8 cellular contexts compared by ENCODE assay signal in the genomic region with DNA sequence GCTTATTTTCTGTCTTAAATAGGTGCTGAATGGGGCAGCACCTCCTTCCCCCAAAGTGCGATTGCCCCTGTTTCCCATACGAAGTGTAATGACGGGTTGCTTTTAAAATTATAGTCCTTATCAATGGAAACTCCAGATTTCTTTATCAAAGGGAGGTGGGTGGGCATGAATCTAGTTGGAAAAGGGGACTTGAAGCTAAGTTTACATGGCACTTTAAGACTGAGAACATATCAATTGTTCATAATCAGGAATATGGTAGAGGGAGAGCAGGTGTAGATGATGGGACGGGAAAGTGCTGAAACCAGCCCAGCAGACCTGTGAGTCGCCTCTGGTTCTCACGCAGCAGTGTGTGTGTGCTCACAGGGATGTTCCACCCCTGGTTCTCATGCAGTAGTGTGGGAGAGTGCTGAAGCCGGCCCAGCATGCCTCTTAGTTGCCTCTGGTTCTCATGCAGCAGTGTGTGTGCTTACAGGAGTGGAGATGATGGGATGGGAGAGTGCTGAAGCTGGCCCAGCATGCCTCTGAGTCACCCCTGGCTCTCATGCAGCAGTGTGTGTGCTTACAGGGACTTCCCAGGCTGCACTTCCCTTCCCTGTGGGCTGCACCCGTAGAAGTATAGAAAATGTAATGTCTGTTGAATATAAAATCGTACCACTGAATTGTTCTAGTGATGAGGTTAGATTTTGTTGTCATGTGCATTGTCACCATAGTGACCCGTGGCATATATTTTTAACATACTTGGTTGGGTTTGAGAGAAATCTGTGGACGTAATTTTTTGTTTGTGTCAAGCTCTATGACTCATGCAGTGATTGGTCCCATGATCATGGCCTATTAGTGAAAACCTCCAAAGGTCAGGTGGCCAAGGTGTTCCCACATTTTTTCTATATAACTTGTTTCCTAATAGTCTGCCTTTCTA. TPM values are rescaled to one million over a fixed set of nuclear protein-coding genes. Genes with fewer than 3 reads are reported as not detected.
DNase-seq lines count a peak whose midpoint lies in the region; ATAC-seq, FAIRE-seq and TF ChIP-seq lines count a peak whose summit lies in the region.

No MANE protein-coding gene starts in this region.

- 75% methylated on average over 10 of the region's 11 CpGs for WGBS in SK-N-SH (ENCODE audit: low lambda C conversion rate)

- peak overlapping the region; percentile 14; the same call in 1 of the 2 replicates for H3K9ac ChIP-seq in SK-N-SH

- no peak overlapping the region for H3K4me3 Mint-ChIP-seq in GM23338

- H3K9me3 ChIP-seq in SK-N-SH, result no peaks in the 10 kb centered on the region

- DNase-seq in GM12891 (ENCODE audit: insufficient read length, low spot score) (no peak), GM23338 (ENCODE audit: low spot score) (no peak), SK-N-SH (no peak), left colon (peak; percentile 16 to 25), GM19238 (ENCODE audit: insufficient read length, low spot score) (no peak), SKM-1 treated with dmso at 0.1 percent for 144 hours (lab: John Stamatoyannopoulos, UW; ENCODE audit: unreplicated experiment) (no peak), LoVo (ENCODE audit: low spot score) (no peak)
- DNase-seq in activated CD4-positive, CD25-positive, alpha-beta regulatory T cell treated with anti-CD3 and anti-CD28 coated beads, Interleukin-2, amount 50 U/mL, for 72 hours, result no peak

- H3K79me2 ChIP-seq in GM23338 (replicated peaks; ENCODE audit: insufficient read depth) (no peaks in the 10 kb centered on the region), SK-N-SH (ENCODE audit: insufficient read depth) (peaks cover 4% of the 10 kb centered on the region; the same call in 1 of the 2 replicates)

- H3K27ac Mint-ChIP-seq in GM23338, result peak overlapping the region; percentile 41; the same call in 1 of the 2 replicates

- ATAC-seq in GM23338, result no peak
- ATAC-seq in left colon, result no peak

- H3K27ac ChIP-seq in GM23338 (ENCODE audit: low read depth) (no peak overlapping the region), SK-N-SH (ENCODE audit: low read depth in 2 of 2, low read length in 1 of 2) (peak overlapping the region in 1 of 2 experiments; percentile 79; a peak in 2 of 4 replicates)

- no peak for TF ChIP-seq EP300 in SK-N-SH (IDR thresholded peaks at IDR 0.05; ENCODE audit: borderline replicate concordance in 1 of 2, low read depth in 1 of 2, low read length in 1 of 2)

- H3K9me3 Mint-ChIP-seq in GM23338, result no peaks in the 10 kb centered on the region

- H3K4me3 ChIP-seq in GM23338, result no peak overlapping the region
- no peak overlapping the region for H3K4me3 ChIP-seq in SK-N-SH (ENCODE audit: low read depth in 2 of 2, low read length in 1 of 2)

- peak; percentile 95 for FAIRE-seq in GM12891 (lab: Jason Lieb, UNC)

- 0 out of 2 replicates have a peak, but pooled peaks have one; percentile 53 for TF ChIP-seq POLR2A in GM12891 (IDR thresholded peaks at IDR 0.05; ENCODE audit: low read depth, low read length)

- TF ChIP-seq RAD21 in SK-N-SH (IDR thresholded peaks at IDR 0.05; ENCODE audit: low read length), result no peak

- no peaks in the 10 kb centered on the region for H3K27me3 ChIP-seq in GM23338 (ENCODE audit: insufficient read depth)
- H3K27me3 ChIP-seq in SK-N-SH (ENCODE audit: insufficient read depth), result no peaks in the 10 kb centered on the region

- H3K36me3 ChIP-seq in GM23338 (ENCODE audit: insufficient read depth), result peaks cover 10% of the 10 kb centered on the region; the same call in 1 of the 2 replicates
- H3K36me3 ChIP-seq in SK-N-SH (replicated peaks in 1 of 2; ENCODE audit: control insufficient read depth in 1 of 2, insufficient read depth in 2 of 2, low read length in 1 of 2), result peaks cover 40 to 55% of the 10 kb centered on the region in 2 experiments

- no peak overlapping the region for H3K4me2 ChIP-seq in GM23338
- H3K4me2 ChIP-seq in SK-N-SH, result peak overlapping the region; percentile 18

- H3K27me3 Mint-ChIP-seq in GM23338 (ENCODE audit: insufficient read depth, low read depth, poor library complexity), result no peaks in the 10 kb centered on the region

- no peak overlapping the region for H2AFZ ChIP-seq in GM23338
- no peak overlapping the region for H2AFZ ChIP-seq in SK-N-SH (ENCODE audit: low read depth)

- peaks cover 7% of the 10 kb centered on the region for H3K4me1 Mint-ChIP-seq in GM23338

- intact Hi-C loops in left colon (cut with DNase I, micrococcal nuclease), result no loop called here

- H3K36me3 Mint-ChIP-seq in GM23338 (ENCODE audit: low read depth), result peaks cover 40% of the 10 kb centered on the region

- POLR2A ChIA-PET in SK-N-SH (lab: Yijun Ruan, JAX), result no interaction called here

- H4K20me1 ChIP-seq in GM23338 (replicated peaks; ENCODE audit: insufficient read depth), result peaks cover 5% of the 10 kb centered on the region; the same call in 1 of the 2 replicates
- H4K20me1 ChIP-seq in SK-N-SH (ENCODE audit: insufficient read depth), result peaks cover 17% of the 10 kb centered on the region; the same call in 1 of the 2 replicates

- peaks cover 7% of the 10 kb centered on the region; the same call in 1 of the 2 replicates for H3K4me1 ChIP-seq in GM23338 (ENCODE audit: insufficient read depth)
- peaks cover 0 to 9% of the 10 kb centered on the region in 2 experiments; a peak in 2 of 4 replicates for H3K4me1 ChIP-seq in SK-N-SH (ENCODE audit: control insufficient read depth in 1 of 2, insufficient read depth in 2 of 2, low read depth in 1 of 2, low read length in 1 of 2)

- H3K9me2 ChIP-seq in GM23338 (ENCODE audit: insufficient read depth) (no peaks in the 10 kb centered on the region), SK-N-SH (no peaks in the 10 kb centered on the region)

- CTCF ChIA-PET in SK-N-SH (lab: Yijun Ruan, JAX), result interaction anchor here (1.2 kb wide), 1 partner anchor 149 kb away, joined by 3 read pairs; no protein-coding TSS in a partner anchor

- TF ChIP-seq CTCF in GM23338 (conservative IDR thresholded peaks at IDR 0.05; ENCODE audit: low read depth in 2 of 2) (no peak), SK-N-SH (IDR thresholded peaks at IDR 0.05) (no peak)

- no peaks in the 10 kb centered on the region for H3F3A ChIP-seq in GM23338 (replicated peaks; ENCODE audit: low read depth)
- peaks cover 27% of the 10 kb centered on the region for H3F3A ChIP-seq in SK-N-SH (replicated peaks; ENCODE audit: insufficient read depth)

TF ChIP-seq in GM12891, 5 proteins besides CTCF, POLR2A, EP300 and RAD21:
- TF ChIP-seq POU2F2 (IDR thresholded peaks at IDR 0.05; ENCODE audit: low read depth, low read length) (peak; percentile 49; the same call in 1 of the 2 replicates), SPI1 (IDR thresholded peaks at IDR 0.05; ENCODE audit: low read depth, low read length) (peak; percentile 84), TAF1 (IDR thresholded peaks at IDR 0.05; ENCODE audit: low read depth, low read length) (no peak), POLR2AphosphoS5 (IDR thresholded peaks at IDR 0.05; ENCODE audit: low read depth, low read length) (peak; percentile 71; the same call in 1 of the 2 replicates), PAX5 (IDR thresholded peaks at IDR 0.05; ENCODE audit: insufficient read depth, low read length, severe bottlenecking) (no peak)

TF ChIP-seq in GM23338, 12 proteins besides CTCF, POLR2A, EP300 and RAD21:
- TF ChIP-seq, protein P1, sequence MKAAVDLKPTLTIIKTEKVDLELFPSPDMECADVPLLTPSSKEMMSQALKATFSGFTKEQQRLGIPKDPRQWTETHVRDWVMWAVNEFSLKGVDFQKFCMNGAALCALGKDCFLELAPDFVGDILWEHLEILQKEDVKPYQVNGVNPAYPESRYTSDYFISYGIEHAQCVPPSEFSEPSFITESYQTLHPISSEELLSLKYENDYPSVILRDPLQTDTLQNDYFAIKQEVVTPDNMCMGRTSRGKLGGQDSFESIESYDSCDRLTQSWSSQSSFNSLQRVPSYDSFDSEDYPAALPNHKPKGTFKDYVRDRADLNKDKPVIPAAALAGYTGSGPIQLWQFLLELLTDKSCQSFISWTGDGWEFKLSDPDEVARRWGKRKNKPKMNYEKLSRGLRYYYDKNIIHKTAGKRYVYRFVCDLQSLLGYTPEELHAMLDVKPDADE (IDR thresholded peaks at IDR 0.05), result no peak

TF ChIP-seq in SK-N-SH, 30 proteins besides CTCF, POLR2A, EP300 and RAD21 (continues in another document):
- TF ChIP-seq FOXM1 (IDR thresholded peaks at IDR 0.05; ENCODE audit: low read depth), result no peak
- TF ChIP-seq EZH2phosphoT487 (IDR thresholded peaks at IDR 0.05; ENCODE audit: borderline replicate concordance, low read depth), result no peak
- peak; percentile 23; the same call in 1 of the 2 replicates for TF ChIP-seq JUND (IDR thresholded peaks at IDR 0.05)
- no peak for TF ChIP-seq ELF1 (IDR thresholded peaks at IDR 0.05)
- TF ChIP-seq NFIC (IDR thresholded peaks at IDR 0.05; ENCODE audit: borderline replicate concordance), result no peak
- TF ChIP-seq CHD2 (IDR thresholded peaks at IDR 0.05; ENCODE audit: low read length, partially characterized antibody), result no peak
- no peak for TF ChIP-seq NRF1 (IDR thresholded peaks at IDR 0.05; ENCODE audit: low read depth, low read length)
- peak; percentile 45 for TF ChIP-seq FOSL2 (IDR thresholded peaks at IDR 0.05; ENCODE audit: borderline replicate concordance, low read depth)
- no peak for TF ChIP-seq FOXJ3 (CRISPR knock-in tag; IDR thresholded peaks at IDR 0.05)
- TF ChIP-seq RFX5 (IDR thresholded peaks at IDR 0.05; ENCODE audit: low read length), result no peak
- TF ChIP-seq, protein P2, sequence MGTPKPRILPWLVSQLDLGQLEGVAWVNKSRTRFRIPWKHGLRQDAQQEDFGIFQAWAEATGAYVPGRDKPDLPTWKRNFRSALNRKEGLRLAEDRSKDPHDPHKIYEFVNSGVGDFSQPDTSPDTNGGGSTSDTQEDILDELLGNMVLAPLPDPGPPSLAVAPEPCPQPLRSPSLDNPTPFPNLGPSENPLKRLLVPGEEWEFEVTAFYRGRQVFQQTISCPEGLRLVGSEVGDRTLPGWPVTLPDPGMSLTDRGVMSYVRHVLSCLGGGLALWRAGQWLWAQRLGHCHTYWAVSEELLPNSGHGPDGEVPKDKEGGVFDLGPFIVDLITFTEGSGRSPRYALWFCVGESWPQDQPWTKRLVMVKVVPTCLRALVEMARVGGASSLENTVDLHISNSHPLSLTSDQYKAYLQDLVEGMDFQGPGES (IDR thresholded peaks at IDR 0.05; ENCODE audit: low read depth, low read length), result no peak

RNA-seq across cellular contexts. Expression of gene GPATCH2L, which starts 51.6 kb away (rescaled TPM):
- 35.0 TPM for polyA plus RNA-seq in GM12891 (2012; ENCODE audit: low read depth, missing spikeins)
- total RNA-seq in GM23338 (2014; rRNA removed; shearing (Covaris generic)), result 71.0 and 94.4 TPM in 2 replicates
- polyA plus RNA-seq in GM23338 (2016; fragmentation: Nextera tagmentation; extraction: Ambion mirVana), result 16.8 and 19.6 TPM in 2 replicates
- polyA plus RNA-seq in SK-N-SH (2012; rRNA removed), result 17.7 and 28.5 TPM in 2 replicates
- 11.7 and 15.1 TPM in 2 replicates for polyA plus RNA-seq in SK-N-SH (2012; cell fraction: cytosol; rRNA removed)
- polyA plus RNA-seq in SK-N-SH (2012; cell fraction: nucleus; rRNA removed), result 60.5 and 61.7 TPM in 2 replicates
- 10 to 100 TPM; 32.1 to 37.6 TPM for total RNA-seq in left colon

Comparison
In these comparisons a context has a peak if more than half of its experiments do, and no peak if none do; other contexts are left out.
1. DNase-seq: peak in left colon (2 of 2); none in GM12891 (single experiment), GM23338 (single experiment), SK-N-SH (single experiment), activated CD4-positive, CD25-positive, alpha-beta regulatory T cell treated with anti-CD3 and anti-CD28 coated beads, Interleukin-2, amount 50 U/mL, for 72 hours (single experiment), GM19238 (single experiment), SKM-1 treated with dmso at 0.1 percent for 144 hours (single experiment) and LoVo (single experiment).